17 cellular contexts compared by ENCODE assay signal in genomic region chr5:68027519-68027918, GRCh38.
DNase-seq lines count a peak whose midpoint lies in the region; ATAC-seq and TF ChIP-seq lines count a peak whose summit lies in the region.
"Had no signal": no experiment of that assay in that cellular context is flagged by ENCODE, and none has a peak within 500 bp of the region (broad histone marks: within the 10 kb centered on the region; RNA-seq: fewer than 3 reads in every experiment).

No MANE protein-coding gene starts in this region.

- no peaks in the 10 kb centered on the region for H3K9me2 ChIP-seq in OCI-LY7 (ENCODE audit: insufficient read depth, low read length)

- CTCF ChIA-PET in AG04449 (lab: Yijun Ruan, JAX) (no interaction called here), OCI-LY7 (lab: Charles Lee; ENCODE audit: unreplicated experiment) (no interaction called here)
- CTCF ChIA-PET in naive thymus-derived CD4-positive, alpha-beta T cell (lab: Charles Lee), result no interaction called here

- BruUV-seq in OCI-LY7 (replicated peaks; lab: Mats Ljungman, UMichigan), result no TSS peak

- intact Hi-C loops in OCI-LY7 (cut with micrococcal nuclease; ENCODE audit: unreplicated experiment), result no loop called here
- intact Hi-C loops in naive thymus-derived CD4-positive, alpha-beta T cell (cut with micrococcal nuclease), result no loop called here

- H3K79me2 ChIP-seq in OCI-LY7 (ENCODE audit: insufficient read depth, low read depth, low read length) (no peaks in the 10 kb centered on the region), osteoblast (ENCODE audit: insufficient read depth, low read length) (no peaks in the 10 kb centered on the region)

- H3K4me3 ChIP-seq in AG04449 (ENCODE audit: low read depth, low read length), result no peak overlapping the region
- no peak overlapping the region for H3K4me3 ChIP-seq in OCI-LY7 (ENCODE audit: low read depth, low read length, poor library complexity, severe bottlenecking)
- no peak overlapping the region for H3K4me3 ChIP-seq in fibroblast of the aortic adventitia (ENCODE audit: low read depth, low read length)
- H3K4me3 ChIP-seq in osteoblast (ENCODE audit: insufficient read depth, low read length), result peak overlapping the region; percentile 4
- no peak overlapping the region for H3K4me3 ChIP-seq in naive thymus-derived CD4-positive, alpha-beta T cell (ENCODE audit: low read length)
- H3K4me3 ChIP-seq: neural progenitor cell had no signal

- peak; percentile 84 for DNase-seq in AG04449 (ENCODE audit: low read depth, low spot score)
- DNase-seq in OCI-LY7 (ENCODE audit: low spot score), result no peak
- peak; percentile 91 for DNase-seq in fibroblast of the aortic adventitia (ENCODE audit: low read depth)
- DNase-seq in osteoblast (ENCODE audit: insufficient read length, low spot score, missing footprints), result peak; percentile 76
- DNase-seq in GM13977 (ENCODE audit: low spot score), result no peak
- no peak for DNase-seq in G401 (ENCODE audit: low spot score)
- no peak for DNase-seq in naive thymus-derived CD4-positive, alpha-beta T cell
- DNase-seq: ACHN; activated CD4-positive, alpha-beta T cell treated with anti-CD3 and anti-CD28 coated beads, Interleukin-2, amount 10 ng/mL, durations not matched to agents 7 days and 5 days; activated effector memory CD4-positive, alpha-beta T cell treated with anti-CD3 and anti-CD28 coated beads, Interleukin-2, amount 50 U/mL, for 16 hours; GDM1; NCI-H187; NK-92 treated with Interleukin-12 subunit alpha and Interleukin-12 subunit beta, amount 100 ng/mL, for 24 hours; stimulated activated CD4-positive, alpha-beta T cell treated with anti-CD3 and anti-CD28 coated beads, Interleukin-2, amount 100 ng/mL, for 48 hours; stimulated activated naive CD8-positive, alpha-beta T cell treated with anti-CD3 and anti-CD28 coated beads, Interleukin-15, amount 100 ng/mL, for 72 hours had no signal

- H3K4me1 ChIP-seq in OCI-LY7 (ENCODE audit: insufficient read depth, low read length, poor library complexity, severe bottlenecking) (no peaks in the 10 kb centered on the region), osteoblast (ENCODE audit: insufficient read depth, low read length) (peaks cover 20% of the 10 kb centered on the region)
- H3K4me1 ChIP-seq in naive thymus-derived CD4-positive, alpha-beta T cell (ENCODE audit: control insufficient read depth in 2 of 2, insufficient read depth in 2 of 2, low read length in 2 of 2), result no peaks in the 10 kb centered on the region

- no peaks in the 10 kb centered on the region for H3K27me3 ChIP-seq in osteoblast (ENCODE audit: insufficient read depth, low read length)
- H3K27me3 ChIP-seq in naive thymus-derived CD4-positive, alpha-beta T cell (ENCODE audit: control insufficient read depth in 2 of 2, insufficient read depth in 2 of 2, low read length in 2 of 2), result no peaks in the 10 kb centered on the region
- H3K27me3 ChIP-seq: neural progenitor cell had no signal

- H3K36me3 Mint-ChIP-seq in naive thymus-derived CD4-positive, alpha-beta T cell, result peaks cover 0 to 4% (median 3%) of the 10 kb centered on the region in 5 donors
- H3K36me3 Mint-ChIP-seq: neural progenitor cell had no signal

- H3K4me1 Mint-ChIP-seq in naive thymus-derived CD4-positive, alpha-beta T cell, result no peaks in the 10 kb centered on the region
- H3K4me1 Mint-ChIP-seq: activated CD4-positive, alpha-beta T cell treated with anti-CD3 and anti-CD28 coated beads, Interleukin-2, amount 10 ng/mL, durations not matched to agents 7 days and 5 days; neural progenitor cell; stimulated activated naive CD8-positive, alpha-beta T cell treated with anti-CD3 and anti-CD28 coated beads, Interleukin-15, amount 100 ng/mL, for 72 hours had no signal

- H3K36me3 ChIP-seq in OCI-LY7 (ENCODE audit: insufficient read depth, low read length) (no peaks in the 10 kb centered on the region), osteoblast (ENCODE audit: insufficient read depth, low read length) (no peaks in the 10 kb centered on the region)
- H3K36me3 ChIP-seq in naive thymus-derived CD4-positive, alpha-beta T cell (ENCODE audit: control insufficient read depth in 2 of 3, insufficient read depth in 3 of 3, low read length in 3 of 3), result no peaks in the 10 kb centered on the region
- H3K36me3 ChIP-seq: neural progenitor cell had no signal

- POLR2A ChIA-PET in AG04449 (lab: Yijun Ruan, JAX) (interaction anchor here (0.5 to 1.2 kb wide), 3 partner anchors 19 to 634 kb away, joined by 3 to 7 read pairs (median 6); partner anchors contain the start of gene PIK3R1), OCI-LY7 (lab: Charles Lee) (interaction anchor here (0.8 kb wide), 1 partner anchor 16 kb away, joined by 3 read pairs; no protein-coding TSS in a partner anchor)
- POLR2A ChIA-PET in naive thymus-derived CD4-positive, alpha-beta T cell (lab: Charles Lee), result no interaction called here

- H3K9me3 ChIP-seq in OCI-LY7 (ENCODE audit: low read length) (no peaks in the 10 kb centered on the region), osteoblast (ENCODE audit: low read depth, low read length) (no peaks in the 10 kb centered on the region)
- H3K9me3 ChIP-seq in naive thymus-derived CD4-positive, alpha-beta T cell (ENCODE audit: control insufficient read depth in 2 of 3, low read length in 3 of 3), result no peaks in the 10 kb centered on the region

- TF ChIP-seq CTCF in AG04449 (IDR thresholded peaks at IDR 0.05; ENCODE audit: insufficient read depth, low read length, missing control alignments), result no peak
- no peak for TF ChIP-seq CTCF in OCI-LY7 (conservative IDR thresholded peaks at IDR 0.05; ENCODE audit: low read length)
- TF ChIP-seq CTCF in fibroblast of the aortic adventitia (IDR thresholded peaks at IDR 0.05; ENCODE audit: insufficient read depth, low read length), result no peak
- TF ChIP-seq CTCF in osteoblast (IDR thresholded peaks at IDR 0.05; ENCODE audit: extremely low read depth, low read depth, low read length), result no peak
- no peak for TF ChIP-seq CTCF in GM13977 (IDR thresholded peaks at IDR 0.05; ENCODE audit: extremely low read depth, insufficient read depth, missing control alignments)

- H4K20me1 ChIP-seq in OCI-LY7 (ENCODE audit: insufficient read depth, low read length) (no peaks in the 10 kb centered on the region), osteoblast (ENCODE audit: insufficient read depth, low read length) (no peaks in the 10 kb centered on the region)

- H3K27ac ChIP-seq in OCI-LY7 (ENCODE audit: low read depth, low read length, poor library complexity, severe bottlenecking) (no peak overlapping the region), osteoblast (ENCODE audit: low read depth, low read length) (peak overlapping the region; percentile 43)
- H3K27ac ChIP-seq in naive thymus-derived CD4-positive, alpha-beta T cell (ENCODE audit: low read depth, low read length), result no peak overlapping the region
- H3K27ac ChIP-seq: neural progenitor cell had no signal

- in situ Hi-C loops in GM13977 (cut with MboI; ENCODE audit: low pct_unique_long_range_greater_than_20kb, low sequenced_read_pairs, unreplicated experiment), result no loop called here
- in situ Hi-C loops in G401 (cut with HindIII; ENCODE audit: low sequenced_read_pairs), result no loop called here

- H2AFZ ChIP-seq in OCI-LY7 (ENCODE audit: low read length) (peak overlapping the region; percentile 19; the same call in 1 of the 2 replicates), osteoblast (ENCODE audit: low read length) (no peak overlapping the region)
- H2AFZ ChIP-seq: neural progenitor cell had no signal

- peaks cover 0 to 4% (median 0%) of the 10 kb centered on the region in 11 donors for H3K9me3 Mint-ChIP-seq in naive thymus-derived CD4-positive, alpha-beta T cell
- H3K9me3 Mint-ChIP-seq: activated CD4-positive, alpha-beta T cell treated with anti-CD3 and anti-CD28 coated beads, Interleukin-2, amount 10 ng/mL, durations not matched to agents 7 days and 5 days; stimulated activated naive CD8-positive, alpha-beta T cell treated with anti-CD3 and anti-CD28 coated beads, Interleukin-15, amount 100 ng/mL, for 72 hours had no signal

- no peak overlapping the region for H3K27ac Mint-ChIP-seq in naive thymus-derived CD4-positive, alpha-beta T cell
- H3K27ac Mint-ChIP-seq: activated CD4-positive, alpha-beta T cell treated with anti-CD3 and anti-CD28 coated beads, Interleukin-2, amount 10 ng/mL, durations not matched to agents 7 days and 5 days; neural progenitor cell; stimulated activated naive CD8-positive, alpha-beta T cell treated with anti-CD3 and anti-CD28 coated beads, Interleukin-15, amount 100 ng/mL, for 72 hours had no signal

- ATAC-seq in GM21360 (IDR thresholded peaks at IDR 0.05; ENCODE audit: unreplicated experiment), result no peak
- ATAC-seq in naive thymus-derived CD4-positive, alpha-beta T cell, result no peak
- ATAC-seq: stimulated activated naive CD8-positive, alpha-beta T cell treated with anti-CD3 and anti-CD28 coated beads, Interleukin-15, amount 100 ng/mL, for 72 hours had no signal

- no peak overlapping the region for H3K4me3 Mint-ChIP-seq in naive thymus-derived CD4-positive, alpha-beta T cell
- H3K4me3 Mint-ChIP-seq: activated CD4-positive, alpha-beta T cell treated with anti-CD3 and anti-CD28 coated beads, Interleukin-2, amount 10 ng/mL, durations not matched to agents 7 days and 5 days; neural progenitor cell; stimulated activated naive CD8-positive, alpha-beta T cell treated with anti-CD3 and anti-CD28 coated beads, Interleukin-15, amount 100 ng/mL, for 72 hours had no signal

- no peaks in the 10 kb centered on the region for H3K27me3 Mint-ChIP-seq in naive thymus-derived CD4-positive, alpha-beta T cell
- H3K27me3 Mint-ChIP-seq: activated CD4-positive, alpha-beta T cell treated with anti-CD3 and anti-CD28 coated beads, Interleukin-2, amount 10 ng/mL, durations not matched to agents 7 days and 5 days; stimulated activated naive CD8-positive, alpha-beta T cell treated with anti-CD3 and anti-CD28 coated beads, Interleukin-15, amount 100 ng/mL, for 72 hours had no signal

- no peak overlapping the region for H3K4me2 ChIP-seq in OCI-LY7 (ENCODE audit: low read length)
- peak overlapping the region; percentile 6 for H3K4me2 ChIP-seq in osteoblast (ENCODE audit: insufficient read depth, low read length)
- H3K4me2 ChIP-seq: neural progenitor cell had no signal

Comparison
In these comparisons a context has a peak if more than half of its experiments do, and no peak if none do; other contexts are left out.
1. DNase-seq: peak in AG04449 (single experiment), fibroblast of the aortic adventitia (single experiment) and osteoblast (single experiment); none in OCI-LY7 (single experiment), GM13977 (single experiment), G401 (single experiment) and naive thymus-derived CD4-positive, alpha-beta T cell (0 of 9).